Comparison of ENCODE assay signal across 10 cellular contexts in the genomic region with DNA sequence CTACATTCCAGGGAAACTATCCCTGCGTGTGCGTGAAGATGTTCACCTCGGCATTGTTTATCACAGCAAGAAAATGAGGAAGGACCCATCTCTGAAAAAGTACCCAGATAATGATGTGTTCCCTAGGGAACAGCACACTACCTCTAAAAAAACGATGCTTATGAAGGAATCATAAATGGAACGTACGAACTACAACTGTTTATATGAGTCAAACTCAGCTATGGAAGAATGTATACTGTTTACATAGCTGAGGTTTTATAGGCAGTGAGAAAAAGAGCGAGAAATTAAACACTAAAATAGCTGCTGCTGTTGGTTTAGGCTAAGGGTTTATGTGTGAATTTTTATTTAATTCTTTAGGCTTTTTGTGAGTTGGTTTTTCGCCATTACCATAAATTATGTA. TPM values are rescaled to one million over a fixed set of nuclear protein-coding genes. Genes with fewer than 3 reads are reported as not detected.
DNase-seq lines count a peak whose midpoint lies in the region; ATAC-seq and TF ChIP-seq lines count a peak whose summit lies in the region.
"Had no signal": no experiment of that assay in that cellular context is flagged by ENCODE, and none has a peak within 500 bp of the region (broad histone marks: within the 10 kb centered on the region; RNA-seq: fewer than 3 reads in every experiment).

No MANE protein-coding gene starts in this region.

- H3K4me1 ChIP-seq in H9 (ENCODE audit: insufficient read depth, low read length): no peaks in the 10 kb centered on the region
- H3K4me1 ChIP-seq: tibial nerve had no signal

- H3K27ac ChIP-seq in H9 (ENCODE audit: insufficient read length, low read depth, low read length): no peak overlapping the region
- H3K27ac ChIP-seq: tibial nerve, WERI-Rb-1 had no signal

- H3K27ac Mint-ChIP-seq in H9 (peak overlapping the region in 2 of 3 experiments; percentile 23 to 42; a peak in 2 of 7 replicates), memory B cell (peak overlapping the region; percentile 87)
- H3K27ac Mint-ChIP-seq in activated naive CD8-positive, alpha-beta T cell treated with anti-CD3 and anti-CD28 coated beads, Interleukin-2, amount 50 U/mL, for 24 hours: peak overlapping the region; percentile 55

- no peak overlapping the region for H4K8ac ChIP-seq in H9 (replicated peaks; ENCODE audit: insufficient read length, low read depth, low read length)

- H3K79me1 ChIP-seq in H9 (ENCODE audit: insufficient read depth, low read depth, low read length, poor library complexity, severe bottlenecking): no peaks in the 10 kb centered on the region

- H3K56ac ChIP-seq in H9 (ENCODE audit: insufficient read length, low read depth, low read length): no peak overlapping the region

- H3K9me3 ChIP-seq in H9 (ENCODE audit: control insufficient read depth, low read depth, low read length): no peaks in the 10 kb centered on the region
- H3K9me3 ChIP-seq: tibial nerve had no signal

- no peak overlapping the region for H2BK120ac ChIP-seq in H9 (ENCODE audit: low read depth, low read length, poor library complexity, severe bottlenecking)

- no peaks in the 10 kb centered on the region for H4K20me1 ChIP-seq in H9 (ENCODE audit: control insufficient read depth, insufficient read depth, insufficient read length)

- H2BK20ac ChIP-seq in H9 (ENCODE audit: low read depth, low read length, poor library complexity, severe bottlenecking): no peak overlapping the region

- no peak for ATAC-seq in activated naive CD8-positive, alpha-beta T cell treated with anti-CD3 and anti-CD28 coated beads, Interleukin-2, amount 50 U/mL, for 24 hours
- peak; percentile 45 for ATAC-seq in memory B cell (ENCODE audit: low read depth)
- no peak for ATAC-seq in GM21619 (IDR thresholded peaks at IDR 0.05; ENCODE audit: unreplicated experiment)

- H3K4ac ChIP-seq in H9 (ENCODE audit: low read depth, low read length): no peak overlapping the region

- no peaks in the 10 kb centered on the region for H3K79me2 ChIP-seq in H9 (ENCODE audit: insufficient read depth, low read length)

- H3K23me2 ChIP-seq in H9 (ENCODE audit: insufficient read length, low read depth, low read length, poor library complexity, severe bottlenecking): no peaks in the 10 kb centered on the region

- no CpG with 5 or more reads among the region's 8 CpGs for WGBS in H9 (ENCODE audit: extremely low coverage, insufficient read length, low lambda C conversion rate)

- no peak overlapping the region for H3K9ac ChIP-seq in H9 (ENCODE audit: extremely low read depth, insufficient read length, low read length)

- no peak overlapping the region for H2AFZ ChIP-seq in H9 (ENCODE audit: low read length)

- H3K9me3 Mint-ChIP-seq in H9: no peaks in the 10 kb centered on the region
- no peaks in the 10 kb centered on the region for H3K9me3 Mint-ChIP-seq in activated naive CD8-positive, alpha-beta T cell treated with anti-CD3 and anti-CD28 coated beads, Interleukin-2, amount 50 U/mL, for 24 hours
- no peaks in the 10 kb centered on the region for H3K9me3 Mint-ChIP-seq in memory B cell

- H3K14ac ChIP-seq in H9 (ENCODE audit: insufficient read depth, low read length): no peak overlapping the region

- H3K27me3 Mint-ChIP-seq in H9 (ENCODE audit: low read depth): no peaks in the 10 kb centered on the region; the same call in 1 of the 2 replicates
- no peaks in the 10 kb centered on the region for H3K27me3 Mint-ChIP-seq in activated naive CD8-positive, alpha-beta T cell treated with anti-CD3 and anti-CD28 coated beads, Interleukin-2, amount 50 U/mL, for 24 hours
- H3K27me3 Mint-ChIP-seq in memory B cell: no peaks in the 10 kb centered on the region

- no peak overlapping the region for H2AK5ac ChIP-seq in H9 (ENCODE audit: insufficient read length, low read length)

- no peak for TF ChIP-seq CTCF in H9 (conservative IDR thresholded peaks at IDR 0.05)

- H3T11ph ChIP-seq in H9 (ENCODE audit: low read length): no peak overlapping the region

- H2BK5ac ChIP-seq in H9 (ENCODE audit: insufficient read length, low read length): no peak overlapping the region

- H4K5ac ChIP-seq in H9 (ENCODE audit: insufficient read length, low read depth, low read length): no peak overlapping the region

- no peak overlapping the region for H3K23ac ChIP-seq in H9 (ENCODE audit: insufficient read length, low read depth, low read length)

- H2BK15ac ChIP-seq in H9 (ENCODE audit: low read depth, low read length): no peak overlapping the region

- H3K36me3 Mint-ChIP-seq in H9 (ENCODE audit: insufficient read depth in 1 of 3, low read depth in 3 of 3): peaks cover 63 to 96% (median 91%) of the 10 kb centered on the region in 3 experiments
- H3K36me3 Mint-ChIP-seq in activated naive CD8-positive, alpha-beta T cell treated with anti-CD3 and anti-CD28 coated beads, Interleukin-2, amount 50 U/mL, for 24 hours (ENCODE audit: low read depth): peaks cover 67% of the 10 kb centered on the region
- H3K36me3 Mint-ChIP-seq in memory B cell: peaks cover 35% of the 10 kb centered on the region

- no peaks in the 10 kb centered on the region for H3K27me3 ChIP-seq in H9 (ENCODE audit: insufficient read depth, low read length)
- H3K27me3 ChIP-seq: tibial nerve had no signal

- H3K18ac ChIP-seq in H9 (ENCODE audit: insufficient read length, low read depth, low read length): no peak overlapping the region

- H3K4me1 Mint-ChIP-seq in H9 (0 out of 4 replicates have a peak, but pooled peaks cover 0 to 3% of the 10 kb centered on the region in 2 experiments), memory B cell (peaks cover 10% of the 10 kb centered on the region)
- H3K4me1 Mint-ChIP-seq in activated naive CD8-positive, alpha-beta T cell treated with anti-CD3 and anti-CD28 coated beads, Interleukin-2, amount 50 U/mL, for 24 hours: peaks cover 21% of the 10 kb centered on the region

- H3K4me2 ChIP-seq in H9 (ENCODE audit: insufficient read depth, insufficient read length, low read length): no peak overlapping the region

- H3K4me3 Mint-ChIP-seq in H9 (no peak overlapping the region), memory B cell (no peak overlapping the region)
- no peak overlapping the region for H3K4me3 Mint-ChIP-seq in activated naive CD8-positive, alpha-beta T cell treated with anti-CD3 and anti-CD28 coated beads, Interleukin-2, amount 50 U/mL, for 24 hours

- no peak overlapping the region for H4K91ac ChIP-seq in H9 (ENCODE audit: insufficient read length, low read depth, low read length)

- DNase-seq in AG08396 (ENCODE audit: low spot score) (peak; percentile 80), H9 (no peak), memory B cell (ENCODE audit: low spot score in 2 of 2) (no peak), HUDEP-2 (lab: John Stamatoyannopoulos, UW; ENCODE audit: unreplicated experiment in 76 of 76) (no peak)
- DNase-seq in activated naive CD8-positive, alpha-beta T cell treated with anti-CD3 and anti-CD28 coated beads, Interleukin-2, amount 50 U/mL, for 24 hours: no peak
- no peak for DNase-seq in central memory CD4-positive, alpha-beta T cell
- no peak for DNase-seq in effector CD8-positive, alpha-beta T cell (lab: John Stamatoyannopoulos, UW)

- no peak overlapping the region for H2BK12ac ChIP-seq in H9 (ENCODE audit: insufficient read length, low read depth, low read length)

RNA-seq across cellular contexts. Expression of a gene that starts 48.9 kb away (rescaled TPM):
- total RNA-seq in H9 (2021): 0.13 TPM in 1 of 2 replicates, not detected in the other

Comparison
In these comparisons a context has a peak if more than half of its experiments do, and no peak if none do; other contexts are left out.
1. H3K27ac Mint-ChIP-seq: peak in every context shown above with its lines; median percentile 87 in memory B cell; 55 in activated naive CD8-positive, alpha-beta T cell treated with anti-CD3 and anti-CD28 coated beads, Interleukin-2, amount 50 U/mL, for 24 hours; 32 in H9.